8 cellular contexts compared by ENCODE assay signal in the genomic region with DNA sequence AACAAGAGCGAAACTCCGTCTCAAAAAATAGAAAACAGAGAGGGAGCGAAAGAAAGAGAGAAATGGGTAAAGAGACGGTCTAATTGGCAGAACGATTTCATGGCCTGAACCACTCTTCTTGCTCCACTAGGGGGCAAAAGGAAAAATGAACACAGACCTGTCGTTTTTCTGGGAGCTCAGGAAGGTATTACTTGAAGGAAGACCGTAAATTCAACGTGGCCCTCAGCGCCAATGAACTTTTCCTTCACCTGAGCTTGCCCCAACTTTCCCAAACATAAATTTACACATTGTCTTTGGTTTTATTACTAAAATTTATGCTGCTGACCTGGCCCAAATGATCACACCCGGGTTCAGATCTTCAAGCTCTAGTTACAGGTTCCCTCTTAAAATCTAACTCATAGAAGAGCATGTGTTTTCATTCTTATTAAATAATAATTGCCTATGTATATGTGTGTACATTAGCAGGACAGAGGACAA.
DNase-seq lines count a peak whose midpoint lies in the region; ATAC-seq and TF ChIP-seq lines count a peak whose summit lies in the region.

No MANE protein-coding gene starts in this region.

- no peak overlapping the region for H3K4me3 Mint-ChIP-seq in osteocyte (ENCODE audit: unreplicated experiment)
- no peak overlapping the region for H3K4me3 Mint-ChIP-seq in activated T-helper 17 cell treated with anti-CD3 and anti-CD28 coated beads, Interleukin-2, amount 50 U/mL, for 72 hours

- DNase-seq in AG04449 (ENCODE audit: low read depth, low spot score) (no peak), NCI-H82 (lab: John Stamatoyannopoulos, UW) (peak; percentile 86), epithelial cell of esophagus (ENCODE audit: low read depth) (peak; percentile 59), osteocyte (ENCODE audit: extremely low spot score, unreplicated experiment) (no peak), occipital lobe (lab: John Stamatoyannopoulos, UW) (no peak)
- DNase-seq in stimulated activated CD4-positive, alpha-beta T cell treated with anti-CD3 and anti-CD28 coated beads, Interleukin-4, amount 100 ng/mL, for 1 hour, result no peak

- H3K27ac Mint-ChIP-seq in osteocyte (ENCODE audit: unreplicated experiment), result no peak overlapping the region
- no peak overlapping the region for H3K27ac Mint-ChIP-seq in activated T-helper 17 cell treated with anti-CD3 and anti-CD28 coated beads, Interleukin-2, amount 50 U/mL, for 72 hours

- peaks cover 39% of the 10 kb centered on the region for H3K4me1 Mint-ChIP-seq in osteocyte (ENCODE audit: unreplicated experiment)
- H3K4me1 Mint-ChIP-seq in activated T-helper 17 cell treated with anti-CD3 and anti-CD28 coated beads, Interleukin-2, amount 50 U/mL, for 72 hours, result no peaks in the 10 kb centered on the region

- no peaks in the 10 kb centered on the region for H3K9me3 Mint-ChIP-seq in osteocyte (ENCODE audit: unreplicated experiment)
- no peaks in the 10 kb centered on the region for H3K9me3 Mint-ChIP-seq in activated T-helper 17 cell treated with anti-CD3 and anti-CD28 coated beads, Interleukin-2, amount 50 U/mL, for 72 hours

- CTCF ChIA-PET in AG04449 (lab: Yijun Ruan, JAX), result interaction anchor here (0.6 to 7.3 kb wide), 40 partner anchors 8 to 449 kb away, joined by 3 to 62 read pairs (median 4); no protein-coding TSS in a partner anchor

- peaks cover 8% of the 10 kb centered on the region for H3K36me3 Mint-ChIP-seq in osteocyte (ENCODE audit: unreplicated experiment)
- no peaks in the 10 kb centered on the region for H3K36me3 Mint-ChIP-seq in activated T-helper 17 cell treated with anti-CD3 and anti-CD28 coated beads, Interleukin-2, amount 50 U/mL, for 72 hours (ENCODE audit: low read depth)

- POLR2A ChIA-PET in AG04449 (lab: Yijun Ruan, JAX), result no interaction called here

- no peak for ATAC-seq in activated T-helper 17 cell treated with anti-CD3 and anti-CD28 coated beads, Interleukin-2, amount 50 U/mL, for 72 hours (replicated peaks)

- TF ChIP-seq CTCF in AG04449 (IDR thresholded peaks at IDR 0.05; ENCODE audit: insufficient read depth, low read length, missing control alignments) (peak; percentile 67), GM12874 (IDR thresholded peaks at IDR 0.05; ENCODE audit: insufficient read depth, low read depth, low read length) (peak; percentile 73), epithelial cell of esophagus (IDR thresholded peaks at IDR 0.05; ENCODE audit: insufficient read depth, low read depth, low read length, missing control alignments) (peak; percentile 76), osteocyte (IDR thresholded peaks at IDR 0.05) (peak; percentile 68)

- H3K4me3 ChIP-seq in AG04449 (ENCODE audit: low read depth, low read length), result no peak overlapping the region
- H3K4me3 ChIP-seq in epithelial cell of esophagus (ENCODE audit: low read length), result no peak overlapping the region

- H3K27me3 Mint-ChIP-seq in osteocyte (ENCODE audit: unreplicated experiment), result no peaks in the 10 kb centered on the region
- H3K27me3 Mint-ChIP-seq in activated T-helper 17 cell treated with anti-CD3 and anti-CD28 coated beads, Interleukin-2, amount 50 U/mL, for 72 hours, result peaks cover 36% of the 10 kb centered on the region

Comparison
In these comparisons a context has a peak if more than half of its experiments do, and no peak if none do; other contexts are left out.
1. DNase-seq: peak in NCI-H82 (single experiment) and epithelial cell of esophagus (single experiment); none in AG04449 (single experiment), osteocyte (single experiment), occipital lobe (single experiment) and stimulated activated CD4-positive, alpha-beta T cell treated with anti-CD3 and anti-CD28 coated beads, Interleukin-4, amount 100 ng/mL, for 1 hour (single experiment).
2. Peak in every context shown above with its lines, with median percentiles within 50 percentile points of each other: CTCF ChIP-seq.